In the genomic region with DNA sequence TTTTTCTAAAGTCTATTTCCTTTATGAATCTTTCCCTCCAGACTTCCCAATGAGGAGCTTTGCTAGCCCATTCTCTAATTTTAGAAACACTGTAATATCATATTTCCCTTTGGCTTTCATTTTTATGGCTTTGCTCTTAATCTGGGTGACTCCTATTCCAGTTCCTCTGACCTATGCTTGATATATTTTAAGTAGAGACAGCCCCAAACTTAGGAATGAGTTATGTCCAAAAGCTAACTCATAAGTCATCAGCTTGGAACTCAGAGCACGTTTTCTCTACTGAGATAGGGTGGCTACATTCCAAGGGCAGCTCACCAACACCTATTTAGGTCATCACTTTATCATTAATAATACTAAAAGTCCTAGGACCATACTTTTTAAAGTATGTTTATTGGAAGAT, we compare ENCODE assay signal across 23 cellular contexts.
"Had no signal": no experiment of that assay in that cellular context is flagged by ENCODE, and none has a peak within 500 bp of the region (broad histone marks: within the 10 kb centered on the region; RNA-seq: fewer than 3 reads in every experiment).

No MANE protein-coding gene starts in this region.

- ATAC-seq: activated CD8-positive, alpha-beta memory T cell treated with anti-CD3 and anti-CD28 coated beads, Interleukin-2, amount 10 ng/mL, durations not matched to agents 7 days and 5 days; activated CD8-positive, alpha-beta T cell treated with anti-CD3 and anti-CD28 coated beads for 36 hours; gastroesophageal sphincter; left colon; right lobe of liver; stimulated activated memory B cell treated with anti-CD40 and anti-IgM and Interleukin-4, amounts not matched to agents 10 μg/mL and 1 μg/mL and 100 μg/mL, for 72 hours had no signal

- H3K9me3 Mint-ChIP-seq: activated CD4-positive, alpha-beta T cell treated with anti-CD3 and anti-CD28 coated beads, Interleukin-2, amount 10 ng/mL, durations not matched to agents 7 days and 5 days; activated CD8-positive, alpha-beta T cell treated with anti-CD3 and anti-CD28 coated beads for 36 hours; activated T-helper 1 cell treated with anti-CD3 and anti-CD28 coated beads, Interleukin-12 subunit alpha, Interleukin-12 subunit beta, Interleukin-2, Interleukin-4 antibody, amounts not matched to agents 30 ng/mL and 10 ng/mL and 1 ng/mL, durations not matched to agents 14 hours and 24 hours and 36 hours; memory B cell; stimulated activated memory B cell treated with anti-CD40 and anti-IgM and Interleukin-4, amounts not matched to agents 10 μg/mL and 1 μg/mL and 100 μg/mL, for 72 hours had no signal

- H3K27me3 ChIP-seq: gastroesophageal sphincter, stomach, transverse colon had no signal

- H3K36me3 Mint-ChIP-seq: activated CD8-positive, alpha-beta memory T cell treated with anti-CD3 and anti-CD28 coated beads, Interleukin-2, amount 10 ng/mL, durations not matched to agents 7 days and 5 days; memory B cell; stimulated activated memory B cell treated with anti-CD40 and anti-IgM and Interleukin-4, amounts not matched to agents 10 μg/mL and 1 μg/mL and 100 μg/mL, for 72 hours had no signal

- DNase-seq: activated CD4-positive, alpha-beta T cell treated with anti-CD3 and anti-CD28 coated beads, Interleukin-2, amount 10 ng/mL, durations not matched to agents 7 days and 5 days; activated CD4-positive, CD25-positive, alpha-beta regulatory T cell treated with anti-CD3 and anti-CD28 coated beads, Interleukin-2, amount 50 U/mL, for 72 hours; activated CD8-positive, alpha-beta memory T cell treated with anti-CD3 and anti-CD28 coated beads, Interleukin-2, amount 10 ng/mL, durations not matched to agents 7 days and 5 days; activated CD8-positive, alpha-beta T cell treated with anti-CD3 and anti-CD28 coated beads for 36 hours; activated gamma-delta T cell; activated naive CD4-positive, alpha-beta T cell treated with anti-CD3 and anti-CD28 coated beads, Interleukin-2, amount 50 U/mL, for 16 hours; activated T-cell treated with anti-CD3 and anti-CD28 coated beads for 4 hours; central memory CD4-positive, alpha-beta T cell; effector memory CD4-positive, alpha-beta T cell; head of caudate nucleus; left colon; nucleus accumbens; right lobe of liver; stimulated activated CD4-positive, alpha-beta T cell treated with anti-CD3 and anti-CD28 coated beads, Interleukin-15, amount 100 ng/mL, for 24 hours; stomach; transverse colon; uterus had no signal

- H3K9me3 ChIP-seq: gastroesophageal sphincter, right lobe of liver, stomach, transverse colon, uterus had no signal

- H3K36me3 ChIP-seq: gastroesophageal sphincter, right lobe of liver, stomach, transverse colon, uterus had no signal

- H3K27ac Mint-ChIP-seq: activated CD4-positive, alpha-beta T cell treated with anti-CD3 and anti-CD28 coated beads, Interleukin-2, amount 10 ng/mL, durations not matched to agents 7 days and 5 days; activated CD8-positive, alpha-beta memory T cell treated with anti-CD3 and anti-CD28 coated beads, Interleukin-2, amount 10 ng/mL, durations not matched to agents 7 days and 5 days; activated CD8-positive, alpha-beta T cell treated with anti-CD3 and anti-CD28 coated beads for 36 hours; activated T-helper 1 cell treated with anti-CD3 and anti-CD28 coated beads, Interleukin-12 subunit alpha, Interleukin-12 subunit beta, Interleukin-2, Interleukin-4 antibody, amounts not matched to agents 30 ng/mL and 10 ng/mL and 1 ng/mL, durations not matched to agents 14 hours and 24 hours and 36 hours; memory B cell; stimulated activated memory B cell treated with anti-CD40 and anti-IgM and Interleukin-4, amounts not matched to agents 10 μg/mL and 1 μg/mL and 100 μg/mL, for 72 hours had no signal

- H3K4me1 ChIP-seq: gastroesophageal sphincter, right lobe of liver, stomach, transverse colon, uterus had no signal

- H3K27ac ChIP-seq: gastroesophageal sphincter, right lobe of liver, stomach, transverse colon, uterus, VCaP had no signal

- H3K4me3 ChIP-seq: gastroesophageal sphincter, right lobe of liver, smooth muscle cell, stomach, transverse colon, uterus had no signal

- H3K4me2 ChIP-seq: smooth muscle cell had no signal
